Comparison of ENCODE assay signal across 8 cellular contexts in genomic region chr1:212699839-212700596, GRCh38. TPM values are rescaled to one million over a fixed set of nuclear protein-coding genes. Genes with fewer than 3 reads are reported as not detected.
A peak's percentile ranks its signal among the peaks of the same experiment; 100 is the strongest.
DNase-seq lines count a peak whose midpoint lies in the region; ATAC-seq and TF ChIP-seq lines count a peak whose summit lies in the region.

Gene BATF3 (minus strand): TSS chr1:212699840. CDS start chr1:212699762, 78 bp downstream.

- POLR2A ChIA-PET in CD4-positive, alpha-beta memory T cell (lab: Charles Lee; ENCODE audit: partially characterized antibody) = no interaction called here

- H3K4me2 ChIP-seq in osteoblast (ENCODE audit: insufficient read depth, low read length) = peak within 1 kb of the TSS; percentile 90

- H2AFZ ChIP-seq in osteoblast (ENCODE audit: low read length) = peak within 1 kb of the TSS; percentile 79

- no peak for TF ChIP-seq POLR2A in uterus (IDR thresholded peaks at IDR 0.05)

- no peaks in the 10 kb centered on the region for H3K27me3 Mint-ChIP-seq in CD4-positive, alpha-beta memory T cell
- peaks cover 6% of the 10 kb centered on the region for H3K27me3 Mint-ChIP-seq in activated T-cell treated with anti-CD3 and anti-CD28 coated beads, Interleukin-2, amount 50 U/mL, for 24 hours

- DNase-seq in CD4-positive, alpha-beta memory T cell = peak; percentile 38 to 62 (median 57)
- DNase-seq in NAMALWA (ENCODE audit: low spot score) = peak; percentile 32
- DNase-seq in activated T-cell treated with anti-CD3 and anti-CD28 coated beads, Interleukin-2, amount 50 U/mL, for 24 hours = peak; percentile 84
- no peak for DNase-seq in fibroblast of the aortic adventitia (ENCODE audit: low read depth)
- DNase-seq in osteoblast (ENCODE audit: insufficient read length, low spot score, missing footprints) = peak; percentile 82
- peak; percentile 43 to 51 for DNase-seq in uterus
- DNase-seq in RPMI8226 = no peak

- H3K4me3 Mint-ChIP-seq in CD4-positive, alpha-beta memory T cell = peak within 1 kb of the TSS; percentile 86 to 95 (median 90)
- H3K4me3 Mint-ChIP-seq in activated T-cell treated with anti-CD3 and anti-CD28 coated beads, Interleukin-2, amount 50 U/mL, for 24 hours = peak within 1 kb of the TSS; percentile 88

- TF ChIP-seq CTCF in fibroblast of the aortic adventitia (IDR thresholded peaks at IDR 0.05; ENCODE audit: insufficient read depth, low read length) = no peak
- TF ChIP-seq CTCF in osteoblast (IDR thresholded peaks at IDR 0.05; ENCODE audit: extremely low read depth, low read depth, low read length) = no peak
- no peak for TF ChIP-seq CTCF in uterus (IDR thresholded peaks at IDR 0.05)

- no peaks in the 10 kb centered on the region for H3K79me2 ChIP-seq in osteoblast (ENCODE audit: insufficient read depth, low read length)

- intact Hi-C loops in CD4-positive, alpha-beta memory T cell (cut with micrococcal nuclease) = loop anchor here (1.0 to 2.0 kb wide), 3 partner anchors 51 to 141 kb away; no protein-coding TSS in a partner anchor
- intact Hi-C loops in uterus (cut with DNase I; ENCODE audit: low total_unique reads) = no loop called here

- no peaks in the 10 kb centered on the region for H3K27me3 ChIP-seq in CD4-positive, alpha-beta memory T cell (ENCODE audit: insufficient read depth, low read length)
- H3K27me3 ChIP-seq in osteoblast (ENCODE audit: insufficient read depth, low read length) (peaks cover 26% of the 10 kb centered on the region), uterus (no peaks in the 10 kb centered on the region)

- peaks cover 42% of the 10 kb centered on the region for H3K4me1 ChIP-seq in CD4-positive, alpha-beta memory T cell (ENCODE audit: insufficient read depth, low read length)
- peaks cover 15% of the 10 kb centered on the region for H3K4me1 ChIP-seq in osteoblast (ENCODE audit: insufficient read depth, low read length)
- H3K4me1 ChIP-seq in uterus = peaks cover 0 to 7% of the 10 kb centered on the region in 2 donors

- H3K27ac Mint-ChIP-seq in CD4-positive, alpha-beta memory T cell = peak within 1 kb of the TSS; percentile 83 to 94 (median 90)
- peak within 1 kb of the TSS; percentile 93 for H3K27ac Mint-ChIP-seq in activated T-cell treated with anti-CD3 and anti-CD28 coated beads, Interleukin-2, amount 50 U/mL, for 24 hours

- peak; percentile 36 for ATAC-seq in GM21423 (IDR thresholded peaks at IDR 0.05; ENCODE audit: unreplicated experiment)

- H3K4me3 ChIP-seq in CD4-positive, alpha-beta memory T cell (ENCODE audit: low read length in 2 of 2) = peak within 1 kb of the TSS; percentile 20 to 49
- peak within 1 kb of the TSS; percentile 60 for H3K4me3 ChIP-seq in fibroblast of the aortic adventitia (ENCODE audit: low read depth, low read length)
- peak within 1 kb of the TSS; percentile 67 for H3K4me3 ChIP-seq in osteoblast (ENCODE audit: insufficient read depth, low read length)
- peak within 1 kb of the TSS; percentile 53 to 63 for H3K4me3 ChIP-seq in uterus

- H3K36me3 ChIP-seq in CD4-positive, alpha-beta memory T cell (ENCODE audit: insufficient read depth, low read length) = no peaks in the 10 kb centered on the region
- no peaks in the 10 kb centered on the region for H3K36me3 ChIP-seq in osteoblast (ENCODE audit: insufficient read depth, low read length)
- no peaks in the 10 kb centered on the region for H3K36me3 ChIP-seq in uterus

- no peaks in the 10 kb centered on the region for H3K9me3 ChIP-seq in CD4-positive, alpha-beta memory T cell (ENCODE audit: control insufficient read depth in 1 of 2, low read length in 2 of 2)
- no peaks in the 10 kb centered on the region for H3K9me3 ChIP-seq in osteoblast (ENCODE audit: low read depth, low read length)
- H3K9me3 ChIP-seq in uterus = no peaks in the 10 kb centered on the region

- H3K9me3 Mint-ChIP-seq in CD4-positive, alpha-beta memory T cell = peaks cover 0 to 2% (median 0%) of the 10 kb centered on the region in 8 donors
- H3K9me3 Mint-ChIP-seq in activated T-cell treated with anti-CD3 and anti-CD28 coated beads, Interleukin-2, amount 50 U/mL, for 24 hours = no peaks in the 10 kb centered on the region

- CTCF ChIA-PET in CD4-positive, alpha-beta memory T cell (lab: Charles Lee; ENCODE audit: partially characterized antibody) = interaction anchor here (1.2 to 2.1 kb wide), 5 partner anchors 16 to 295 kb away, joined by 4 to 11 read pairs (median 6); no protein-coding TSS in a partner anchor

- no peaks in the 10 kb centered on the region for H4K20me1 ChIP-seq in osteoblast (ENCODE audit: insufficient read depth, low read length)

- H3K4me1 Mint-ChIP-seq in CD4-positive, alpha-beta memory T cell = peaks cover 36 to 64% (median 49%) of the 10 kb centered on the region in 4 donors
- peaks cover 74% of the 10 kb centered on the region for H3K4me1 Mint-ChIP-seq in activated T-cell treated with anti-CD3 and anti-CD28 coated beads, Interleukin-2, amount 50 U/mL, for 24 hours (ENCODE audit: low read depth)

- peaks cover 0 to 2% of the 10 kb centered on the region in 2 donors for H3K36me3 Mint-ChIP-seq in CD4-positive, alpha-beta memory T cell
- H3K36me3 Mint-ChIP-seq in activated T-cell treated with anti-CD3 and anti-CD28 coated beads, Interleukin-2, amount 50 U/mL, for 24 hours (ENCODE audit: low read depth) = peaks cover 38% of the 10 kb centered on the region

- H3K27ac ChIP-seq in CD4-positive, alpha-beta memory T cell (ENCODE audit: low read depth, low read length) = peak within 1 kb of the TSS; percentile 57
- H3K27ac ChIP-seq in osteoblast (ENCODE audit: low read depth, low read length) (no peak within 1 kb of the TSS), uterus (peak within 1 kb of the TSS; percentile 64 to 73)

RNA-seq across cellular contexts. Expression of gene BATF3, which starts in this region (rescaled TPM):
- 1 to 10 TPM in 1 of 2 experiments, under 1 TPM in 1; 0.64 to 1.0 TPM for total RNA-seq in CD4-positive, alpha-beta memory T cell
- polyA plus RNA-seq in CD4-positive, alpha-beta memory T cell = under 1 TPM in 1 of 2 donors, not detected in 1; 0.42 TPM
- 4.8 TPM in 1 of 2 replicates, not detected in the other for total RNA-seq in fibroblast of the aortic adventitia (ENCODE audit: low replicate concordance)
- 0.36 and 0.59 TPM in 2 replicates for total RNA-seq in osteoblast
- total RNA-seq in uterus = 10 to 100 TPM in 1 of 4 donors, 1 to 10 TPM in 2, not detected in 1; 3.0 to 10.3 (median 3.5) TPM

Comparison
In these comparisons a context has a peak if more than half of its experiments do, and no peak if none do; other contexts are left out.
1. Peak in DNase-seq, H3K4me3 ChIP-seq and H3K4me2 ChIP-seq in osteoblast; RNA of the gene not detected or under 1 TPM.
2. DNase-seq: peak in CD4-positive, alpha-beta memory T cell (5 of 5), NAMALWA (single experiment), activated T-cell treated with anti-CD3 and anti-CD28 coated beads, Interleukin-2, amount 50 U/mL, for 24 hours (single experiment) and uterus (2 of 2); none in fibroblast of the aortic adventitia (single experiment) and RPMI8226 (single experiment).
3. Peak in every context shown above with its lines, with median percentiles within 50 percentile points of each other: H3K4me3 ChIP-seq.